5 cellular contexts compared by ENCODE assay signal in the genomic region with DNA sequence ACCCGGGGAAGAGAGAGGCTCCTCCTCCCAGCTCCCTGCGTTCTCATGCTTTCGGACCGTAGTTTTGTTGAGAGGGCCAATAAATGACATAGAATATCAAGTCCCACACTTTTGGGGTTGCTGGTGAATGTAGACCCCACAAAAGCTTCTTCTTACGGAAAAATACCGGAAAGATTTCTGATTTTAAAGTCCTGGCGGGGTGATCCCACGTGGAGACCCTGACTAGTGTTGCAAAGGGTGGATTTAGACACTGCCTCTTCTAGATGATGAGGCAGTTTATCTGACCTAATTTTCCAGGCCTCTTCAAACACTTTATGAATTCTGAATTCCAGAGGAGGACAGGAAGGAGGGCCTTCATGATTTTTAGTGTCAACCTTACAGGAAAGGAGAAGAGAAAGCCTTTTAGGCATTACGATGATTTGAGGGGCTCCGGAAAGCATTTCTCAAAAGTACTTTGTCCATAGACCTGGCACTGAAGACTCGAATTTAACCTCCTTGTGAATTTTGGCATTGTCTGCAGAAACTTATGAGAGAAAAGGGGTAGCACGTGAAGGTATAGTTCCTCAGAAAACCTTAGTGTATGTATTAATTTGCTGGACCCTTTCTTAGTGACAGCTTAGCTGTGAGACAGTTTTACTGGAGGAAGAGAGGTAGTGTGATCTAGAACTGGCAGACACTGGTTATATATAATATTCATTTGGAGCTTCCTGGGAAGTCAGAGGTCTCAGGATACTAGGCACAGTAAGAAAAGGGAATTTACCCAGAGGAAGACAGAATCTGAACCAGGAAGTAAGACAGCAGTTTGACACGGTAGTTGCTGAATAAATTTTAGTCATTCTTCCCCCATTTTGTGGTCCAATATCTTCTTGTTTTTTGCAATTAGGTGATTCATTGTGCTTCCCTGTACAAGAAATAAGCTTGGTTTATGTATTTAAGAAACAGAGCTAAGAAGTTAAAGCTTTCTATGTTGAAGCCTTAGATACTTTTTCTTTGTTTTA. TPM values are rescaled to one million over a fixed set of nuclear protein-coding genes. Genes with fewer than 3 reads are reported as not detected.
A peak's percentile ranks its signal among the peaks of the same experiment; 100 is the strongest.
DNase-seq lines count a peak whose midpoint lies in the region; ATAC-seq and TF ChIP-seq lines count a peak whose summit lies in the region.

No MANE protein-coding gene starts in this region.

- TF ChIP-seq CTCF in Loucy (conservative IDR thresholded peaks at IDR 0.05; ENCODE audit: low read length), result no peak

- peak overlapping the region; percentile 98 for H2AFZ ChIP-seq in Loucy (ENCODE audit: low read length)

- no peaks in the 10 kb centered on the region for H3F3A ChIP-seq in Loucy (ENCODE audit: low read depth)

- peak; percentile 25 for ATAC-seq in GM21360 (IDR thresholded peaks at IDR 0.05; ENCODE audit: unreplicated experiment)

- H3K4me3 ChIP-seq in Loucy (ENCODE audit: low read length, poor library complexity, severe bottlenecking), result peak overlapping the region; percentile 88

- peaks cover 5% of the 10 kb centered on the region; the same call in 1 of the 2 replicates for H3K36me3 ChIP-seq in Loucy (ENCODE audit: insufficient read depth, low read length)

- H3K79me2 ChIP-seq in Loucy (ENCODE audit: insufficient read depth, low read length), result peaks cover 32% of the 10 kb centered on the region

- peak; percentile 58 for DNase-seq in dermis blood vessel endothelial cell
- DNase-seq in renal cortical epithelial cell (ENCODE audit: low read depth), result peak; percentile 62
- DNase-seq in NCI-H1436 (lab: John Stamatoyannopoulos, UW), result no peak

- no peaks in the 10 kb centered on the region for H3K9me3 ChIP-seq in Loucy (ENCODE audit: insufficient read depth, low read depth, low read length)

- peaks cover 23% of the 10 kb centered on the region for H3K4me1 ChIP-seq in Loucy (ENCODE audit: insufficient read depth, low read length, poor library complexity, severe bottlenecking)

- H4K20me1 ChIP-seq in Loucy (ENCODE audit: insufficient read depth, low read length, poor library complexity, severe bottlenecking), result peaks cover 11% of the 10 kb centered on the region

- no peaks in the 10 kb centered on the region for H3K27me3 ChIP-seq in Loucy (ENCODE audit: insufficient read depth, low read length, poor library complexity, severe bottlenecking)

- peak overlapping the region; percentile 93 for H3K4me2 ChIP-seq in Loucy (ENCODE audit: low read depth, low read length, poor library complexity, severe bottlenecking)

- peak overlapping the region; percentile 80 for H3K9ac ChIP-seq in Loucy (ENCODE audit: low read depth, low read length, poor library complexity, severe bottlenecking)

- no peaks in the 10 kb centered on the region for H3K9me2 ChIP-seq in Loucy (replicated peaks; ENCODE audit: low read depth, low read length)

RNA-seq across cellular contexts. Expression of a gene that starts 0.9 kb away (rescaled TPM):
- total RNA-seq in dermis blood vessel endothelial cell (20.3 and 23.9 TPM in 2 replicates), renal cortical epithelial cell (21.4 and 32.1 TPM in 2 replicates)

RNA-seq across cellular contexts. Expression of a gene that starts 15.7 kb away (rescaled TPM):
- 94.8 and 99.2 TPM in 2 replicates for total RNA-seq in dermis blood vessel endothelial cell
- 114 and 177 TPM in 2 replicates for total RNA-seq in renal cortical epithelial cell

RNA-seq across cellular contexts. Expression of a gene that starts 22.4 kb away (rescaled TPM):
- total RNA-seq in dermis blood vessel endothelial cell, result under 0.01 and 0.37 TPM in 2 replicates
- 0.17 and 0.99 TPM in 2 replicates for total RNA-seq in renal cortical epithelial cell

RNA-seq across cellular contexts. Expression of a gene that starts 49.6 kb away (rescaled TPM):
- total RNA-seq in dermis blood vessel endothelial cell, result 21.6 and 22.2 TPM in 2 replicates
- 21.0 and 43.2 TPM in 2 replicates for total RNA-seq in renal cortical epithelial cell
